In genomic region chr18:30387401-30387800, GRCh38 we compare ENCODE assay signal across 1 cellular context.
A peak's percentile ranks its signal among the peaks of the same experiment; 100 is the strongest.
TF ChIP-seq lines count a peak whose summit lies in the region.

No MANE protein-coding gene starts in this region.

TF ChIP-seq in K562, 482 proteins besides CTCF, POLR2A, EP300 and RAD21 (continues in another document):
- TF ChIP-seq NCOR1 (IDR thresholded peaks at IDR 0.05) (peak; percentile 35; the same call in 1 of the 2 replicates), EP400 (IDR thresholded peaks at IDR 0.05) (peak; percentile 28; the same call in 1 of the 2 replicates), ZNF668 (CRISPR knock-in tag; IDR thresholded peaks at IDR 0.05) (no peak), FOXM1 (IDR thresholded peaks at IDR 0.05; ENCODE audit: low read depth) (no peak), FOXM1 (CRISPR knock-in tag; IDR thresholded peaks at IDR 0.05; ENCODE audit: low read depth) (no peak), NFIX (CRISPR knock-in tag; IDR thresholded peaks at IDR 0.05; ENCODE audit: low read depth) (no peak), ZNF589 (CRISPR knock-in tag; IDR thresholded peaks at IDR 0.05; ENCODE audit: low read depth) (no peak), ZBTB26 (CRISPR knock-in tag; IDR thresholded peaks at IDR 0.05) (no peak), LCOR (CRISPR knock-in tag; IDR thresholded peaks at IDR 0.05) (no peak), TBP (optimal IDR thresholded peaks at IDR 0.05; ENCODE audit: low read depth, low read length) (peak; percentile 27), CBFA2T2 (conservative IDR thresholded peaks at IDR 0.05) (peak; percentile 27; the same call in 1 of the 2 replicates), SNIP1 (IDR thresholded peaks at IDR 0.05; ENCODE audit: low read depth) (no peak), ZNF239 (CRISPR knock-in tag; IDR thresholded peaks at IDR 0.05) (no peak), MEF2A (IDR thresholded peaks at IDR 0.05; ENCODE audit: control insufficient read depth, low read depth, low read length) (peak; percentile 77; the same call in 1 of the 2 replicates), BHLHE40 (IDR thresholded peaks at IDR 0.05; ENCODE audit: low read length) (no peak), HMG20A (CRISPR knock-in tag; conservative IDR thresholded peaks at IDR 0.05) (no peak), NCOA4 (IDR thresholded peaks at IDR 0.05; ENCODE audit: partially characterized antibody) (no peak), SMARCA4 (IDR thresholded peaks at IDR 0.05) (peak; percentile 12; the same call in 1 of the 2 replicates), CBFA2T3 (IDR thresholded peaks at IDR 0.05) (peak; percentile 63), NFIC (IDR thresholded peaks at IDR 0.05) (peak; percentile 8; the same call in 1 of the 2 replicates), TCF3 (CRISPR knock-in tag; IDR thresholded peaks at IDR 0.05) (no peak; the same call in 1 of the 2 replicates), MLX (CRISPR knock-in tag; conservative IDR thresholded peaks at IDR 0.05) (no peak), ELF1 (tag; IDR thresholded peaks at IDR 0.05) (no peak), HDAC1 (IDR thresholded peaks at IDR 0.05) (0 out of 4 replicates have a peak, but pooled peaks of 1 of the 2 experiments have one; percentile 14), MNT (conservative IDR thresholded peaks at IDR 0.05) (peak in 1 of 2 experiments; percentile 61; a peak in 2 of 4 replicates), ZNF184 (CRISPR knock-in tag; IDR thresholded peaks at IDR 0.05) (no peak), TCF7L2 (IDR thresholded peaks at IDR 0.05; ENCODE audit: low read depth, low read length) (no peak), HOXB6 (CRISPR knock-in tag; IDR thresholded peaks at IDR 0.05; ENCODE audit: borderline replicate concordance) (no peak), NR1H2 (CRISPR knock-in tag; IDR thresholded peaks at IDR 0.05) (no peak), ZNF384 (IDR thresholded peaks at IDR 0.05; ENCODE audit: low read depth, low read length) (no peak), ATF1 (CRISPR knock-in tag; IDR thresholded peaks at IDR 0.05) (no peak), ATF1 (tag; IDR thresholded peaks at IDR 0.05) (no peak), PRDM10 (IDR thresholded peaks at IDR 0.05; ENCODE audit: partially characterized antibody) (no peak), CEBPB (tag; IDR thresholded peaks at IDR 0.05) (peak; percentile 75), REST (CRISPR knock-in tag; IDR thresholded peaks at IDR 0.05; ENCODE audit: low read depth) (no peak), ZNF592 (IDR thresholded peaks at IDR 0.05) (no peak), ATF2 (CRISPR knock-in tag; IDR thresholded peaks at IDR 0.05) (no peak), ZNF395 (CRISPR knock-in tag; IDR thresholded peaks at IDR 0.05) (no peak), FOXK2 (conservative IDR thresholded peaks at IDR 0.05 in 1 of 2, IDR thresholded peaks at IDR 0.05 in 1 of 2; ENCODE audit: low read depth in 2 of 2) (peak; percentile 50 to 66; a peak in 2 of 4 replicates), MAZ (CRISPR knock-in tag; conservative IDR thresholded peaks at IDR 0.05 in 1 of 2, IDR thresholded peaks at IDR 0.05 in 1 of 2) (no peak), ARID1B (IDR thresholded peaks at IDR 0.05) (peak; percentile 72), STAT5A (IDR thresholded peaks at IDR 0.05; ENCODE audit: borderline replicate concordance, low read length) (peak; percentile 71), SMARCE1 (IDR thresholded peaks at IDR 0.05) (peak; percentile 22; the same call in 1 of the 2 replicates), SRSF3 (IDR thresholded peaks at IDR 0.05; ENCODE audit: insufficient read depth, low read length) (no peak), KDM1A (IDR thresholded peaks at IDR 0.05) (0 out of 4 replicates have a peak, but pooled peaks of 1 of the 2 experiments have one; percentile 14), BRD4 (IDR thresholded peaks at IDR 0.05) (no peak), ELK3 (CRISPR knock-in tag; IDR thresholded peaks at IDR 0.05) (no peak), TAL1 (IDR thresholded peaks at IDR 0.05) (peak; percentile 49; the same call in 1 of the 2 replicates)
